In the genomic region with DNA sequence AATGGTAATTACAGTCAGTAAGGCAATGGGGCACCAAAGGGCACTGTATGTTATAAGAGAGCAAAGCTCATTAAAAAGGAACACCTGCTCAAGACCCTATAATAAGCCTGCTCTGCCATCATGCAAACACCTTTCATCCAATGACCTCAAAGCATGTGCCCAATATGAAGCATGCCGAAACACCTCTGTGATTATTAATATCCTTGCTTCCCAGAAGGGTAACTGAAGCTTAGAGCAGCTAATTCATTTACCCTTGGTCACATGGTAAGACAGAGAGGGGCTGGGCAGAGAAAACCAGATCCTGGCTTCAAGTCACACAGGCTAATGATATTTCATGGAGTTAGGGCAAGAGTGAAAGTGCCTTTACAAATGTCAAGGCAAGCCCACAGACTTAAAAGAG, we compare ENCODE assay signal across 1 cellular context.
TF ChIP-seq lines count a peak whose summit lies in the region.

No MANE protein-coding gene starts in this region.

TF ChIP-seq in SK-N-SH, 30 proteins besides CTCF, POLR2A, EP300 and RAD21 (continued from another document):
- TF ChIP-seq, protein P1, sequence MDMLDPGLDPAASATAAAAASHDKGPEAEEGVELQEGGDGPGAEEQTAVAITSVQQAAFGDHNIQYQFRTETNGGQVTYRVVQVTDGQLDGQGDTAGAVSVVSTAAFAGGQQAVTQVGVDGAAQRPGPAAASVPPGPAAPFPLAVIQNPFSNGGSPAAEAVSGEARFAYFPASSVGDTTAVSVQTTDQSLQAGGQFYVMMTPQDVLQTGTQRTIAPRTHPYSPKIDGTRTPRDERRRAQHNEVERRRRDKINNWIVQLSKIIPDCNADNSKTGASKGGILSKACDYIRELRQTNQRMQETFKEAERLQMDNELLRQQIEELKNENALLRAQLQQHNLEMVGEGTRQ (IDR thresholded peaks at IDR 0.05; ENCODE audit: borderline replicate concordance, low read depth, low read length): no peak
- TF ChIP-seq GATA2 (CRISPR knock-in tag; IDR thresholded peaks at IDR 0.05) (no peak), FOSL2 (IDR thresholded peaks at IDR 0.05; ENCODE audit: borderline replicate concordance, low read depth) (no peak), TAF1 (IDR thresholded peaks at IDR 0.05; ENCODE audit: borderline replicate concordance, low read depth, low read length) (no peak), TCF12 (IDR thresholded peaks at IDR 0.05) (no peak), RCOR1 (IDR thresholded peaks at IDR 0.05; ENCODE audit: low read length) (no peak), RFX5 (IDR thresholded peaks at IDR 0.05; ENCODE audit: low read length) (no peak), NRF1 (IDR thresholded peaks at IDR 0.05; ENCODE audit: low read depth, low read length) (no peak)
- TF ChIP-seq, protein P2, sequence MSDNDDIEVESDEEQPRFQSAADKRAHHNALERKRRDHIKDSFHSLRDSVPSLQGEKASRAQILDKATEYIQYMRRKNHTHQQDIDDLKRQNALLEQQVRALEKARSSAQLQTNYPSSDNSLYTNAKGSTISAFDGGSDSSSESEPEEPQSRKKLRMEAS (IDR thresholded peaks at IDR 0.05; ENCODE audit: low read depth): no peak
